In the genomic region with DNA sequence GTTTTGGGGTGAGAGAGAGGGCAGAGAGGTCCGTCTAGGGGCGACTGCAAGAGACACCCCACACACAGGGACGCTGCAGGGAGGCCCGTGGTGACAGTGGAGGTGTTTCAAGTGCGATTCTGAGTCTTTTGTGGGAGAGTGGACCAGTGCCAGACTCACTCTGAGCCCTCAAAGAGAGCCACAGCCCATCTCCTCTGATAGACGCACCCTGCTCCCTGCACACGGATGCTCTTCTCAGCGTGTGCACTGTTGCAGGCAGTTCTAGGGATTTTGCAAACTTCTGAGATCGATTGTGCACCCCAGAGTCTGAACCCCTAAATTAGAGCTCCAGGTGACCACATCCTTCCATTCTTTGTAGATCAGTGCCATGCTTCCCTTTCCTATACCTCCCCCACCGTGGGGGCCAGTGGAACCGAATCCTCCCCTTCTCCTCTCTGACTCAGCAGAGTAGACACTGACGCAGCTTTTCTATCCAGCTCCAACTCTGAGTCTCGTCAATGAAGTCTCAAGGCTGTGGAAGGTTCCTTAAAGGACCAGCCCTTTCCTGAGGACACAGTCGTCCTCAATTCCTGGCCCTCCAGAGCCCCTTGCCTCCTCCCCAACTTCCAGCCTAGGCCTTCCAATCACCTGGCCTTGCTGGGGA, we compare ENCODE assay signal across 11 cellular contexts.
DNase-seq lines count a peak whose midpoint lies in the region; ATAC-seq, FAIRE-seq and TF ChIP-seq lines count a peak whose summit lies in the region.
"Had no signal": no experiment of that assay in that cellular context is flagged by ENCODE, and none has a peak within 500 bp of the region (broad histone marks: within the 10 kb centered on the region; RNA-seq: fewer than 3 reads in every experiment).

No MANE protein-coding gene starts in this region.

- no peak overlapping the region for H3K4ac ChIP-seq in mesenchymal stem cell (ENCODE audit: low read depth in 1 of 2, low read length in 2 of 2)

- H3K9me3 ChIP-seq in GM23248 (ENCODE audit: low read depth) (no peaks in the 10 kb centered on the region), GM12878 (replicated peaks; ENCODE audit: control insufficient read depth, insufficient read depth, low read length) (no peaks in the 10 kb centered on the region), testis (no peaks in the 10 kb centered on the region), mesenchymal stem cell (ENCODE audit: control insufficient read depth, low read length) (no peaks in the 10 kb centered on the region)

- FAIRE-seq in GM12878 (lab: Jason Lieb, UNC): no peak

- no peak overlapping the region for H2BK15ac ChIP-seq in mesenchymal stem cell (ENCODE audit: low read depth, poor library complexity, severe bottlenecking)

- H3F3A ChIP-seq in GM23248 (ENCODE audit: insufficient read depth): no peaks in the 10 kb centered on the region

- H3K18ac ChIP-seq in mesenchymal stem cell (ENCODE audit: low read depth in 1 of 2, low read length in 2 of 2): no peak overlapping the region

- H2BK120ac ChIP-seq in mesenchymal stem cell (ENCODE audit: low read depth, low read length): no peak overlapping the region

- SMC1A ChIA-PET in GM12878 (lab: Charles Lee; ENCODE audit: uncharacterized antibody, unreplicated experiment): interaction anchor here (0.5 to 0.6 kb wide), 2 partner anchors 52 to 1236 kb away, joined by 3 read pairs; no protein-coding TSS in a partner anchor

- in situ Hi-C loops in GM23248 (cut with MboI) (no loop called here), GM12878 (cut with MboI) (no loop called here)

- WGBS in GM23248 (ENCODE audit: low coverage in 1 of 2, low lambda C conversion rate in 2 of 2, missing lambda C conversion rate in 2 of 2), 2 experiments: 9% methylated on average over 14 of the region's 14 CpGs
- WGBS in GM12878 (ENCODE audit: insufficient coverage, insufficient replicate concordance, low lambda C conversion rate, missing lambda C conversion rate): 10% methylated on average over 14 of the region's 14 CpGs
- WGBS in testis, 2 donors: 49 to 58% methylated on average over 12 to 14 of the region's 14 CpGs
- 71% methylated on average over 13 of the region's 14 CpGs for WGBS in mesenchymal stem cell

- no peak for TF ChIP-seq POLR2A in GM12878 (IDR thresholded peaks at IDR 0.05; ENCODE audit: low read depth, low read length)
- no peak for TF ChIP-seq POLR2A in testis (IDR thresholded peaks at IDR 0.05)

- no peak overlapping the region for H3K9ac ChIP-seq in GM23248
- H3K9ac ChIP-seq in GM12878 (ENCODE audit: control insufficient read depth, insufficient read depth, low read length): peak overlapping the region; percentile 54; the same call in 1 of the 2 replicates
- no peak overlapping the region for H3K9ac ChIP-seq in mesenchymal stem cell (ENCODE audit: low read length)

- no peak overlapping the region for H4K91ac ChIP-seq in mesenchymal stem cell (ENCODE audit: low read length)

- peaks cover 25% of the 10 kb centered on the region for H3K27me3 ChIP-seq in GM23248 (replicated peaks; ENCODE audit: insufficient read depth)
- H3K27me3 ChIP-seq in GM12878 (replicated peaks in 1 of 2; ENCODE audit: control insufficient read depth in 2 of 2, insufficient read depth in 2 of 2, low read length in 1 of 2): no peaks in the 10 kb centered on the region; a peak in 1 of 4 replicates
- H3K27me3 ChIP-seq in testis: no peaks in the 10 kb centered on the region
- H3K27me3 ChIP-seq in mesenchymal stem cell (ENCODE audit: control insufficient read depth in 1 of 2, insufficient read depth in 1 of 2, low read length in 2 of 2): peaks cover 0 to 22% of the 10 kb centered on the region in 2 experiments

- H3K4me1 ChIP-seq in GM23248 (ENCODE audit: insufficient read depth) (no peaks in the 10 kb centered on the region), GM12878 (ENCODE audit: control insufficient read depth, insufficient read depth, low read length) (peaks cover 9% of the 10 kb centered on the region), testis (peaks cover 2% of the 10 kb centered on the region), mesenchymal stem cell (ENCODE audit: control insufficient read depth, insufficient read depth, low read depth, low read length) (no peaks in the 10 kb centered on the region)

- TF ChIP-seq EP300 in GM12878 (IDR thresholded peaks at IDR 0.05; ENCODE audit: borderline replicate concordance in 1 of 2, control insufficient read depth in 1 of 2, low read depth in 2 of 2, low read length in 2 of 2): no peak

- no peak overlapping the region for H3K23ac ChIP-seq in mesenchymal stem cell (ENCODE audit: low read length in 2 of 2)

- no peaks in the 10 kb centered on the region for H3K36me3 ChIP-seq in GM23248 (ENCODE audit: low read depth)
- no peaks in the 10 kb centered on the region for H3K36me3 ChIP-seq in GM12878 (ENCODE audit: control insufficient read depth in 2 of 2, insufficient read depth in 2 of 2, low read length in 1 of 2)
- no peaks in the 10 kb centered on the region for H3K36me3 ChIP-seq in testis (ENCODE audit: low read depth, missing control alignments)
- H3K36me3 ChIP-seq in mesenchymal stem cell (ENCODE audit: control insufficient read depth in 1 of 2, insufficient read depth in 2 of 2, low read depth in 1 of 2, low read length in 2 of 2): no peaks in the 10 kb centered on the region

- CTCF ChIA-PET in GM12878 (lab: Yijun Ruan, JAX): no interaction called here

- no peaks in the 10 kb centered on the region for H3K9me3 Mint-ChIP-seq in endothelial cell (ENCODE audit: unreplicated experiment)

- intact Hi-C loops in GM12878 (cut with micrococcal nuclease; ENCODE audit: unreplicated experiment) (no loop called here), testis (cut with DNase I; ENCODE audit: low total_unique reads) (no loop called here)

- POLR2A ChIA-PET in GM12878 (lab: Charles Lee): no interaction called here

- ATAC-seq in GM12878: peak; percentile 46
- ATAC-seq in GM18502 (IDR thresholded peaks at IDR 0.05; ENCODE audit: poor library complexity, unreplicated experiment): no peak
- ATAC-seq: HCT116 had no signal

- H3K27ac ChIP-seq in GM23248 (no peak overlapping the region), GM12878 (ENCODE audit: control insufficient read depth, insufficient read depth) (peak overlapping the region; percentile 62), testis (peak overlapping the region in 1 of 2 donors; percentile 41), mesenchymal stem cell (ENCODE audit: low read length, poor library complexity, severe bottlenecking) (no peak overlapping the region)

- H2AFZ ChIP-seq in GM23248 (no peak overlapping the region), GM12878 (ENCODE audit: control insufficient read depth, low read depth, low read length) (peak overlapping the region; percentile 45), mesenchymal stem cell (ENCODE audit: low read depth, low read length) (no peak overlapping the region)

- H2BK5ac ChIP-seq in mesenchymal stem cell (ENCODE audit: low read depth, low read length, poor library complexity, severe bottlenecking): no peak overlapping the region

- H3K79me2 ChIP-seq in GM23248 (ENCODE audit: insufficient read depth) (no peaks in the 10 kb centered on the region), GM12878 (ENCODE audit: control insufficient read depth, insufficient read depth, low read length) (no peaks in the 10 kb centered on the region)

- H2BK12ac ChIP-seq in mesenchymal stem cell (ENCODE audit: low read length in 2 of 2): no peak overlapping the region

- TF ChIP-seq CTCF in GM12878 (IDR thresholded peaks at IDR 0.05 in 2 of 3, conservative IDR thresholded peaks at IDR 0.05 in 1 of 3; ENCODE audit: control insufficient read depth in 2 of 3, extremely low read depth in 1 of 3, insufficient read depth in 1 of 3, low read depth in 3 of 3, low read length in 3 of 3) (no peak), testis (IDR thresholded peaks at IDR 0.05) (no peak), endothelial cell (IDR thresholded peaks at IDR 0.05; ENCODE audit: unreplicated experiment) (no peak)

- no peak overlapping the region for H3K27ac Mint-ChIP-seq in endothelial cell (ENCODE audit: unreplicated experiment)

- H3K4me2 ChIP-seq in GM23248 (ENCODE audit: unreplicated experiment): no peak overlapping the region
- H3K4me2 ChIP-seq in GM12878 (ENCODE audit: control insufficient read depth, insufficient read depth): peak overlapping the region; percentile 30
- no peak overlapping the region for H3K4me2 ChIP-seq in mesenchymal stem cell (ENCODE audit: low read length, poor library complexity, severe bottlenecking)

- DNase-seq in GM23248 (peak; percentile 49), OCI-M1 (lab: John Stamatoyannopoulos, UW) (peak; percentile 40), GM12878 (ENCODE audit: low read depth, low spot score) (no peak), testis (peak; percentile 36), mesenchymal stem cell (no peak), endothelial cell (ENCODE audit: low spot score) (no peak)
- DNase-seq: KBM-7, NCI-H2029, NCI-H524 had no signal

- BruUV-seq in GM12878 (replicated peaks; lab: Mats Ljungman, UMichigan): no TSS peak

- no peak overlapping the region for H3K4me3 ChIP-seq in GM23248
- no peak overlapping the region for H3K4me3 ChIP-seq in GM12878
- H3K4me3 ChIP-seq in testis: no peak overlapping the region
- H3K4me3 ChIP-seq in mesenchymal stem cell (ENCODE audit: insufficient read depth in 1 of 2, low read depth in 1 of 2, low read length in 2 of 2): no peak overlapping the region

- H3K79me1 ChIP-seq in mesenchymal stem cell (replicated peaks; ENCODE audit: low read length, poor library complexity, severe bottlenecking): no peaks in the 10 kb centered on the region

- no peak overlapping the region for H3K4me3 Mint-ChIP-seq in endothelial cell (ENCODE audit: unreplicated experiment)

- RAD21 ChIA-PET in GM12878 (lab: Charles Lee; ENCODE audit: unreplicated experiment): no interaction called here

- H4K20me1 ChIP-seq in GM23248 (ENCODE audit: insufficient read depth) (no peaks in the 10 kb centered on the region), GM12878 (ENCODE audit: control insufficient read depth, insufficient read depth) (no peaks in the 10 kb centered on the region)

- H2AK5ac ChIP-seq in mesenchymal stem cell (ENCODE audit: low read length, severe bottlenecking): no peak overlapping the region

- H3K14ac ChIP-seq in mesenchymal stem cell (ENCODE audit: low read length in 2 of 2): no peak overlapping the region

- H3K4me1 Mint-ChIP-seq in endothelial cell (ENCODE audit: unreplicated experiment): no peaks in the 10 kb centered on the region

- peaks cover 4% of the 10 kb centered on the region for H3K27me3 Mint-ChIP-seq in endothelial cell (ENCODE audit: unreplicated experiment)

- no peaks in the 10 kb centered on the region for H3K36me3 Mint-ChIP-seq in endothelial cell (ENCODE audit: low read depth, unreplicated experiment)

- no peaks in the 10 kb centered on the region for H3K9me2 ChIP-seq in GM23248 (ENCODE audit: insufficient read depth)

- no peak overlapping the region for H4K8ac ChIP-seq in mesenchymal stem cell (ENCODE audit: low read length)

- no peak for TF ChIP-seq RAD21 in GM12878 (IDR thresholded peaks at IDR 0.05; ENCODE audit: insufficient read depth, low read depth, low read length)

TF ChIP-seq in GM12878, 131 proteins besides CTCF, POLR2A, EP300 and RAD21 (continues in another document):
- no peak for TF ChIP-seq ZZZ3 (IDR thresholded peaks at IDR 0.05; ENCODE audit: control insufficient read depth, insufficient read length, low read depth)

Comparison
In these comparisons a context has a peak if more than half of its experiments do, and no peak if none do; other contexts are left out.
1. DNase-seq: peak in GM23248 (single experiment), OCI-M1 (single experiment) and testis (single experiment); none in GM12878 (single experiment), mesenchymal stem cell (single experiment) and endothelial cell (single experiment).